8 cellular contexts compared by ENCODE assay signal in genomic region chr3:174440741-174441587, GRCh38.
A peak's percentile ranks its signal among the peaks of the same experiment; 100 is the strongest.
DNase-seq lines count a peak whose midpoint lies in the region; ATAC-seq and TF ChIP-seq lines count a peak whose summit lies in the region.

No MANE protein-coding gene starts in this region.

- peak in 1 of 2 donors; percentile 54 for TF ChIP-seq POLR2A in Peyer's patch (IDR thresholded peaks at IDR 0.05)

- H3K4me1 Mint-ChIP-seq in activated naive CD8-positive, alpha-beta T cell treated with anti-CD3 and anti-CD28 coated beads, Interleukin-2, amount 50 U/mL, for 24 hours = peaks cover 11% of the 10 kb centered on the region

- H3K4me3 ChIP-seq in DND-41 (ENCODE audit: low read depth in 1 of 2, low read length in 2 of 2) = peak overlapping the region; percentile 35 to 62; a peak in 3 of 4 replicates
- H3K4me3 ChIP-seq in KMS-11 (IDR thresholded peaks at IDR 0.05; ENCODE audit: insufficient read depth, low read depth, low read length) = peak overlapping the region; percentile 77
- peak overlapping the region; percentile 45 to 92 (median 76) for H3K4me3 ChIP-seq in Peyer's patch
- peak overlapping the region; percentile 82 for H3K4me3 ChIP-seq in osteoblast (ENCODE audit: insufficient read depth, low read length)
- H3K4me3 ChIP-seq in tibial artery = peak overlapping the region; percentile 69 to 76

- H3K9me3 Mint-ChIP-seq in activated naive CD8-positive, alpha-beta T cell treated with anti-CD3 and anti-CD28 coated beads, Interleukin-2, amount 50 U/mL, for 24 hours = no peaks in the 10 kb centered on the region

- TF ChIP-seq CTCF in DND-41 (IDR thresholded peaks at IDR 0.05; ENCODE audit: borderline replicate concordance, extremely low read depth, low read length, poor library complexity, severe bottlenecking) = no peak
- TF ChIP-seq CTCF in KMS-11 (conservative IDR thresholded peaks at IDR 0.05; ENCODE audit: low read depth, low read length) = no peak
- peak in 1 of 6 experiments; percentile 6 for TF ChIP-seq CTCF in Peyer's patch (IDR thresholded peaks at IDR 0.05)
- TF ChIP-seq CTCF in osteoblast (IDR thresholded peaks at IDR 0.05; ENCODE audit: extremely low read depth, low read depth, low read length) = no peak
- TF ChIP-seq CTCF in tibial artery (IDR thresholded peaks at IDR 0.05) = no peak

- no peaks in the 10 kb centered on the region for H3K9me3 ChIP-seq in DND-41 (ENCODE audit: insufficient read depth, low read length, severe bottlenecking)
- no peaks in the 10 kb centered on the region for H3K9me3 ChIP-seq in Peyer's patch
- H3K9me3 ChIP-seq in osteoblast (ENCODE audit: low read depth, low read length) = no peaks in the 10 kb centered on the region
- peaks cover 0 to 4% (median 0%) of the 10 kb centered on the region in 3 donors for H3K9me3 ChIP-seq in tibial artery

- intact Hi-C loops in Right ventricle myocardium superior (cut with DNase I) = no loop called here
- intact Hi-C loops in tibial artery (cut with DNase I; ENCODE audit: low total_unique reads) = no loop called here

- no peaks in the 10 kb centered on the region for H3K36me3 ChIP-seq in DND-41 (ENCODE audit: insufficient read depth, low read length)
- H3K36me3 ChIP-seq in KMS-11 (ENCODE audit: insufficient read depth) = no peaks in the 10 kb centered on the region
- no peaks in the 10 kb centered on the region for H3K36me3 ChIP-seq in Peyer's patch
- no peaks in the 10 kb centered on the region for H3K36me3 ChIP-seq in osteoblast (ENCODE audit: insufficient read depth, low read length)
- no peaks in the 10 kb centered on the region for H3K36me3 ChIP-seq in tibial artery

- no peak overlapping the region for H3K27ac ChIP-seq in DND-41 (ENCODE audit: low read length)
- H3K27ac ChIP-seq in KMS-11 = peak overlapping the region; percentile 86
- peak overlapping the region; percentile 75 to 100 (median 95) for H3K27ac ChIP-seq in Peyer's patch
- peak overlapping the region; percentile 99 for H3K27ac ChIP-seq in osteoblast (ENCODE audit: low read depth, low read length)
- H3K27ac ChIP-seq in tibial artery = peak overlapping the region; percentile 94 to 99

- no peaks in the 10 kb centered on the region for H3K79me2 ChIP-seq in DND-41 (ENCODE audit: insufficient read depth, low read length)
- no peaks in the 10 kb centered on the region for H3K79me2 ChIP-seq in KMS-11 (ENCODE audit: insufficient read depth, low read depth)
- H3K79me2 ChIP-seq in osteoblast (ENCODE audit: insufficient read depth, low read length) = peaks cover 42% of the 10 kb centered on the region

- no peak overlapping the region for H3K27ac Mint-ChIP-seq in activated naive CD8-positive, alpha-beta T cell treated with anti-CD3 and anti-CD28 coated beads, Interleukin-2, amount 50 U/mL, for 24 hours

- H3K4me3 Mint-ChIP-seq in activated naive CD8-positive, alpha-beta T cell treated with anti-CD3 and anti-CD28 coated beads, Interleukin-2, amount 50 U/mL, for 24 hours = peak overlapping the region; percentile 68

- H3K27me3 Mint-ChIP-seq in activated naive CD8-positive, alpha-beta T cell treated with anti-CD3 and anti-CD28 coated beads, Interleukin-2, amount 50 U/mL, for 24 hours = peaks cover 24% of the 10 kb centered on the region

- H3K4me2 ChIP-seq in DND-41 (ENCODE audit: insufficient read depth, low read length) (peak overlapping the region; percentile 66), KMS-11 (peak overlapping the region; percentile 100), osteoblast (ENCODE audit: insufficient read depth, low read length) (peak overlapping the region; percentile 84)

- H3K9ac ChIP-seq in DND-41 (ENCODE audit: low read depth, low read length) (peak overlapping the region; percentile 57), KMS-11 (peak overlapping the region; percentile 83)

- ATAC-seq in DND-41 (ENCODE audit: insufficient read depth, low read depth) = peak; percentile 82
- ATAC-seq in GM21825 (IDR thresholded peaks at IDR 0.05; ENCODE audit: unreplicated experiment) = peak; percentile 72
- peak; percentile 79 for ATAC-seq in activated naive CD8-positive, alpha-beta T cell treated with anti-CD3 and anti-CD28 coated beads, Interleukin-2, amount 50 U/mL, for 24 hours
- peak; percentile 92 for ATAC-seq in Right ventricle myocardium superior (ENCODE audit: poor library complexity)

- H3K4me1 ChIP-seq in DND-41 (ENCODE audit: insufficient read depth, low read length) = peaks cover 19% of the 10 kb centered on the region; the same call in 1 of the 2 replicates
- peaks cover 24% of the 10 kb centered on the region for H3K4me1 ChIP-seq in KMS-11 (ENCODE audit: low read depth, poor library complexity, severe bottlenecking)
- peaks cover 0 to 4% (median 0%) of the 10 kb centered on the region in 4 donors for H3K4me1 ChIP-seq in Peyer's patch
- peaks cover 23% of the 10 kb centered on the region for H3K4me1 ChIP-seq in osteoblast (ENCODE audit: insufficient read depth, low read length)
- peaks cover 0 to 27% (median 7%) of the 10 kb centered on the region in 4 donors for H3K4me1 ChIP-seq in tibial artery

- DNase-seq in DND-41 (peak; percentile 77), Peyer's patch (peak; percentile 15 to 89 (median 79)), Right ventricle myocardium superior (peak; percentile 89), osteoblast (ENCODE audit: insufficient read length, low spot score, missing footprints) (peak; percentile 93), tibial artery (peak; percentile 81 to 93)
- peak; percentile 63 for DNase-seq in activated naive CD8-positive, alpha-beta T cell treated with anti-CD3 and anti-CD28 coated beads, Interleukin-2, amount 50 U/mL, for 24 hours

- H2AFZ ChIP-seq in DND-41 (ENCODE audit: low read depth, low read length) = peak overlapping the region; percentile 82
- peak overlapping the region; percentile 86 for H2AFZ ChIP-seq in KMS-11 (ENCODE audit: low read depth)
- H2AFZ ChIP-seq in osteoblast (ENCODE audit: low read length) = peak overlapping the region; percentile 93

- H3K27me3 ChIP-seq in DND-41 (ENCODE audit: insufficient read depth, low read length, poor library complexity) = peaks cover 26% of the 10 kb centered on the region
- H3K27me3 ChIP-seq in KMS-11 (ENCODE audit: insufficient read depth, low read depth) = no peaks in the 10 kb centered on the region
- H3K27me3 ChIP-seq in Peyer's patch = no peaks in the 10 kb centered on the region
- H3K27me3 ChIP-seq in osteoblast (ENCODE audit: insufficient read depth, low read length) = no peaks in the 10 kb centered on the region
- H3K27me3 ChIP-seq in tibial artery = no peaks in the 10 kb centered on the region

- H4K20me1 ChIP-seq in DND-41 (ENCODE audit: insufficient read depth, low read length) (no peaks in the 10 kb centered on the region), KMS-11 (ENCODE audit: insufficient read depth) (no peaks in the 10 kb centered on the region), osteoblast (ENCODE audit: insufficient read depth, low read length) (no peaks in the 10 kb centered on the region)

- H3K36me3 Mint-ChIP-seq in activated naive CD8-positive, alpha-beta T cell treated with anti-CD3 and anti-CD28 coated beads, Interleukin-2, amount 50 U/mL, for 24 hours (ENCODE audit: low read depth) = peaks cover 1% of the 10 kb centered on the region
